Comparison of ENCODE assay signal across 8 cellular contexts in genomic region chr1:46533179-46533864, GRCh38. TPM values are rescaled to one million over a fixed set of nuclear protein-coding genes. Genes with fewer than 3 reads are reported as not detected.
DNase-seq lines count a peak whose midpoint lies in the region; ATAC-seq and TF ChIP-seq lines count a peak whose summit lies in the region.

No MANE protein-coding gene starts in this region.

- H3K27me3 Mint-ChIP-seq in MCF 10A (ENCODE audit: insufficient read depth, unreplicated experiment) (peaks cover 28% of the 10 kb centered on the region), chondrocyte (ENCODE audit: low read depth) (peaks cover 45% of the 10 kb centered on the region)
- peaks cover 20% of the 10 kb centered on the region for H3K27me3 Mint-ChIP-seq in activated CD4-positive, alpha-beta T cell treated with anti-CD3 and anti-CD28 coated beads for 36 hours

- peaks cover 0 to 98% of the 10 kb centered on the region in 2 donors for H3K27me3 ChIP-seq in left lung

- no peaks in the 10 kb centered on the region for H3K36me3 Mint-ChIP-seq in MCF 10A (ENCODE audit: insufficient read depth, unreplicated experiment)
- no peaks in the 10 kb centered on the region for H3K36me3 Mint-ChIP-seq in activated CD4-positive, alpha-beta T cell treated with anti-CD3 and anti-CD28 coated beads for 36 hours (ENCODE audit: low read depth)
- H3K36me3 Mint-ChIP-seq in chondrocyte (ENCODE audit: low read depth): peaks cover 1% of the 10 kb centered on the region

- in situ Hi-C loops in T47D (cut with HindIII; ENCODE audit: low pct_unique_long_range_greater_than_20kb, low sequenced_read_pairs): no loop called here

- H3K4me3 Mint-ChIP-seq in MCF 10A (ENCODE audit: unreplicated experiment) (no peak overlapping the region), chondrocyte (ENCODE audit: unreplicated experiment) (peak overlapping the region; percentile 57)
- H3K4me3 Mint-ChIP-seq in activated CD4-positive, alpha-beta T cell treated with anti-CD3 and anti-CD28 coated beads for 36 hours: peak overlapping the region; percentile 49

- POLR2A ChIA-PET in MCF 10A (lab: Yijun Ruan, JAX): no interaction called here
- POLR2A ChIA-PET in activated CD4-positive, alpha-beta T cell treated with anti-CD3 and anti-CD28 coated beads for 36 hours (lab: Charles Lee): no interaction called here

- peaks cover 0 to 7% of the 10 kb centered on the region in 2 donors for H3K4me1 ChIP-seq in left lung

- H3K9me3 ChIP-seq in left lung: no peaks in the 10 kb centered on the region

- intact Hi-C loops in MCF 10A (cut with micrococcal nuclease): no loop called here
- intact Hi-C loops in activated CD4-positive, alpha-beta T cell treated with anti-CD3 and anti-CD28 coated beads for 36 hours (cut with DNase I, micrococcal nuclease): loop anchor here (1.0 to 5.0 kb wide), 2 partner anchors 192 to 194 kb away; no protein-coding TSS in a partner anchor
- intact Hi-C loops in left lung (cut with DNase I): loop anchor here in 1 of 2 donors (10.0 kb wide), 1 partner anchor 191 kb away; no protein-coding TSS in a partner anchor

- H3K36me3 ChIP-seq in left lung: no peaks in the 10 kb centered on the region

- H3K27ac Mint-ChIP-seq in MCF 10A (ENCODE audit: low read depth, unreplicated experiment): no peak overlapping the region
- peak overlapping the region; percentile 62 for H3K27ac Mint-ChIP-seq in activated CD4-positive, alpha-beta T cell treated with anti-CD3 and anti-CD28 coated beads for 36 hours
- H3K27ac Mint-ChIP-seq in chondrocyte (ENCODE audit: unreplicated experiment): no peak overlapping the region

- CTCF ChIA-PET in MCF 10A (lab: Yijun Ruan, JAX): interaction anchor here (0.7 to 3.0 kb wide), 6 partner anchors 14 to 123 kb away, joined by 4 to 21 read pairs (median 6); no protein-coding TSS in a partner anchor
- CTCF ChIA-PET in activated CD4-positive, alpha-beta T cell treated with anti-CD3 and anti-CD28 coated beads for 36 hours (lab: Charles Lee): interaction anchor here (0.7 to 2.6 kb wide), 9 partner anchors 10 to 401 kb away, joined by 3 to 11 read pairs (median 4); partner anchors contain the start of gene PIK3R3

- peaks cover 6% of the 10 kb centered on the region for H3K4me1 Mint-ChIP-seq in MCF 10A (ENCODE audit: insufficient read depth, unreplicated experiment)
- peaks cover 18% of the 10 kb centered on the region for H3K4me1 Mint-ChIP-seq in activated CD4-positive, alpha-beta T cell treated with anti-CD3 and anti-CD28 coated beads for 36 hours
- H3K4me1 Mint-ChIP-seq in chondrocyte (ENCODE audit: low read depth): peaks cover 3% of the 10 kb centered on the region

- ATAC-seq in activated CD4-positive, alpha-beta T cell treated with anti-CD3 and anti-CD28 coated beads for 36 hours: peak; percentile 52
- peak; percentile 30 for ATAC-seq in left lung
- ATAC-seq in HG02884 (IDR thresholded peaks at IDR 0.05; ENCODE audit: unreplicated experiment): no peak

- BruUV-seq in MCF 10A (replicated peaks; lab: Mats Ljungman, UMichigan): no TSS peak

- TF ChIP-seq CTCF in MCF 10A (IDR thresholded peaks at IDR 0.05; ENCODE audit: unreplicated experiment) (no peak), chondrocyte (IDR thresholded peaks at IDR 0.05) (no peak), left lung (IDR thresholded peaks at IDR 0.05) (no peak)

- no peak overlapping the region for H3K27ac ChIP-seq in left lung

- H3K4me3 ChIP-seq in left lung: peak overlapping the region in 1 of 2 donors; percentile 31

- no peaks in the 10 kb centered on the region for H3K9me3 Mint-ChIP-seq in MCF 10A (ENCODE audit: unreplicated experiment)
- H3K9me3 Mint-ChIP-seq in activated CD4-positive, alpha-beta T cell treated with anti-CD3 and anti-CD28 coated beads for 36 hours (ENCODE audit: low read depth): no peaks in the 10 kb centered on the region
- peaks cover 5% of the 10 kb centered on the region for H3K9me3 Mint-ChIP-seq in chondrocyte (ENCODE audit: low read depth)

- DNase-seq in T47D (ENCODE audit: low read depth in 1 of 2, low spot score in 1 of 2) (peak; percentile 18 to 25), MCF 10A (ENCODE audit: unreplicated experiment) (no peak), chondrocyte (ENCODE audit: low spot score) (no peak), left lung (peak in 1 of 2 donors; percentile 83), DMS153 treated with DMSO at 0.1 percent for 48 hours (lab: John Stamatoyannopoulos, UW; ENCODE audit: unreplicated experiment) (no peak)
- peak; percentile 64 for DNase-seq in activated CD4-positive, alpha-beta T cell treated with anti-CD3 and anti-CD28 coated beads for 36 hours
- DNase-seq in stimulated activated CD8-positive, alpha-beta memory T cell treated with anti-CD3 and anti-CD28 coated beads, Interleukin-4, amount 100 ng/mL, for 24 hours (ENCODE audit: low read depth): peak; percentile 30

RNA-seq across cellular contexts. Expression of gene KNCN, which starts 18.1 kb away (rescaled TPM):
- not detected in 2 replicates for total RNA-seq in MCF 10A (2022)
- not detected for total RNA-seq in activated CD4-positive, alpha-beta T cell treated with anti-CD3 and anti-CD28 coated beads for 36 hours
- not detected in 3 replicates for total RNA-seq in chondrocyte
- not detected for total RNA-seq in left lung

RNA-seq across cellular contexts. Expression of gene DMBX1, which starts 43.7 kb away (rescaled TPM):
- not detected in 2 replicates for total RNA-seq in MCF 10A (2022)
- total RNA-seq in activated CD4-positive, alpha-beta T cell treated with anti-CD3 and anti-CD28 coated beads for 36 hours: under 1 TPM in 1 of 2 experiments, not detected in 1; 0.05 TPM
- total RNA-seq in chondrocyte: not detected in 3 replicates
- not detected for total RNA-seq in left lung

Comparison
In these comparisons a context has a peak if more than half of its experiments do, and no peak if none do; other contexts are left out.
1. DNase-seq: peak in T47D (2 of 2), activated CD4-positive, alpha-beta T cell treated with anti-CD3 and anti-CD28 coated beads for 36 hours (single experiment) and stimulated activated CD8-positive, alpha-beta memory T cell treated with anti-CD3 and anti-CD28 coated beads, Interleukin-4, amount 100 ng/mL, for 24 hours (single experiment); none in MCF 10A (single experiment), chondrocyte (single experiment) and DMS153 treated with DMSO at 0.1 percent for 48 hours (single experiment).